ENCODE assay signal across 2 cellular contexts in genomic region chr15:35540031-35540430, GRCh38.
TF ChIP-seq lines count a peak whose summit lies in the region.

No MANE protein-coding gene starts in this region.

TF ChIP-seq in SK-N-SH, 30 proteins besides CTCF, POLR2A, EP300 and RAD21 (continued from another document):
- TF ChIP-seq USF2 (IDR thresholded peaks at IDR 0.05; ENCODE audit: borderline replicate concordance, low read depth, low read length), result no peak
- TF ChIP-seq USF1 (IDR thresholded peaks at IDR 0.05; ENCODE audit: borderline replicate concordance, low read depth), result no peak
- TF ChIP-seq MEF2A (IDR thresholded peaks at IDR 0.05; ENCODE audit: borderline replicate concordance, low read depth), result no peak
- TF ChIP-seq SMC3 (IDR thresholded peaks at IDR 0.05; ENCODE audit: low read depth, low read length), result no peak
- no peak for TF ChIP-seq RXRA (IDR thresholded peaks at IDR 0.05; ENCODE audit: borderline replicate concordance, low read depth)
- TF ChIP-seq POLR2AphosphoS5 (IDR thresholded peaks at IDR 0.05; ENCODE audit: low read depth, low read length), result no peak
- TF ChIP-seq IRF3 (IDR thresholded peaks at IDR 0.05; ENCODE audit: low read depth, low read length), result no peak
- no peak for TF ChIP-seq NFIC (IDR thresholded peaks at IDR 0.05; ENCODE audit: borderline replicate concordance)
- no peak for TF ChIP-seq FOSL2 (IDR thresholded peaks at IDR 0.05; ENCODE audit: borderline replicate concordance, low read depth)
- TF ChIP-seq CHD2 (IDR thresholded peaks at IDR 0.05; ENCODE audit: low read length, partially characterized antibody), result no peak
- no peak for TF ChIP-seq GATA2 (CRISPR knock-in tag; IDR thresholded peaks at IDR 0.05)

TF ChIP-seq in SK-N-SH treated with all-trans-retinoic acid at 6 μM for 48 hours, 23 proteins besides CTCF, POLR2A, EP300 and RAD21 (continued from another document):
- TF ChIP-seq ZNF565 (CRISPR knock-in tag; conservative IDR thresholded peaks at IDR 0.05; ENCODE audit: low read depth) (no peak), OSR1 (CRISPR knock-in tag; IDR thresholded peaks at IDR 0.05) (no peak), TOX (CRISPR knock-in tag; IDR thresholded peaks at IDR 0.05; ENCODE audit: borderline replicate concordance) (no peak), ISL1 (CRISPR knock-in tag; IDR thresholded peaks at IDR 0.05) (no peak), CSDC2 (CRISPR knock-in tag; IDR thresholded peaks at IDR 0.05) (no peak), GLIS3 (CRISPR knock-in tag; IDR thresholded peaks at IDR 0.05) (no peak), PPARA (CRISPR knock-in tag; IDR thresholded peaks at IDR 0.05; ENCODE audit: borderline replicate concordance) (no peak)
